In genomic region chr10:2887391-2888070, GRCh38 we compare ENCODE assay signal across 29 cellular contexts.
"Had no signal": no experiment of that assay in that cellular context is flagged by ENCODE, and none has a peak within 500 bp of the region (broad histone marks: within the 10 kb centered on the region; RNA-seq: fewer than 3 reads in every experiment).

No MANE protein-coding gene starts in this region.

- H3K36me3 ChIP-seq: ascending aorta, MG63, WERI-Rb-1 had no signal

- H3K9me3 ChIP-seq: ascending aorta, body of pancreas, MG63 had no signal

- ATAC-seq: activated CD4-positive, alpha-beta T cell treated with anti-CD3 and anti-CD28 coated beads for 36 hours; activated CD8-positive, alpha-beta T cell treated with anti-CD3 and anti-CD28 coated beads for 36 hours; activated naive CD8-positive, alpha-beta T cell treated with anti-CD3 and anti-CD28 coated beads, Interleukin-2, amount 50 U/mL, for 24 hours; body of pancreas; Panc1; Right ventricle myocardium inferior had no signal

- H3K27me3 ChIP-seq: ascending aorta, body of pancreas, MG63 had no signal

- H3K4me3 ChIP-seq: ascending aorta, body of pancreas, MG63, SK-N-MC had no signal

- H3K9me3 Mint-ChIP-seq: activated naive CD4-positive, alpha-beta T cell treated with anti-CD3 and anti-CD28 coated beads, Interleukin-2, amount 50 U/mL, for 24 hours had no signal

- H3K36me3 Mint-ChIP-seq: activated naive CD4-positive, alpha-beta T cell treated with anti-CD3 and anti-CD28 coated beads, Interleukin-2, amount 50 U/mL, for 24 hours had no signal

- H3K4me3 Mint-ChIP-seq: activated CD4-positive, alpha-beta T cell treated with anti-CD3 and anti-CD28 coated beads for 36 hours; activated CD8-positive, alpha-beta T cell treated with anti-CD3 and anti-CD28 coated beads for 36 hours; activated naive CD4-positive, alpha-beta T cell treated with anti-CD3 and anti-CD28 coated beads, Interleukin-2, amount 50 U/mL, for 24 hours; activated naive CD8-positive, alpha-beta T cell treated with anti-CD3 and anti-CD28 coated beads, Interleukin-2, amount 50 U/mL, for 24 hours; activated T-helper 1 cell treated with anti-CD3 and anti-CD28 coated beads, Interleukin-12 subunit alpha, Interleukin-12 subunit beta, Interleukin-2, Interleukin-4 antibody, amounts not matched to agents 30 ng/mL and 10 ng/mL and 1 ng/mL, durations not matched to agents 14 hours and 24 hours and 36 hours; central memory CD8-positive, alpha-beta T cell had no signal

- H3K27ac ChIP-seq: ascending aorta, body of pancreas, SK-N-MC, WERI-Rb-1 had no signal

- H3K27ac Mint-ChIP-seq: activated CD4-positive, alpha-beta T cell treated with anti-CD3 and anti-CD28 coated beads for 36 hours; activated CD8-positive, alpha-beta T cell treated with anti-CD3 and anti-CD28 coated beads for 36 hours; activated naive CD4-positive, alpha-beta T cell treated with anti-CD3 and anti-CD28 coated beads, Interleukin-2, amount 50 U/mL, for 24 hours; activated naive CD8-positive, alpha-beta T cell treated with anti-CD3 and anti-CD28 coated beads, Interleukin-2, amount 50 U/mL, for 24 hours; activated T-helper 1 cell treated with anti-CD3 and anti-CD28 coated beads, Interleukin-12 subunit alpha, Interleukin-12 subunit beta, Interleukin-2, Interleukin-4 antibody, amounts not matched to agents 30 ng/mL and 10 ng/mL and 1 ng/mL, durations not matched to agents 14 hours and 24 hours and 36 hours had no signal

- DNase-seq: activated CD4-positive, alpha-beta T cell treated with anti-CD3 and anti-CD28 coated beads for 36 hours; activated CD8-positive, alpha-beta memory T cell treated with anti-CD3 and anti-CD28 coated beads, Interleukin-2, amount 50 U/mL, for 4 hours; activated CD8-positive, alpha-beta T cell treated with anti-CD3 and anti-CD28 coated beads for 36 hours; activated effector memory CD4-positive, alpha-beta T cell treated with Interleukin-2 at 50 U/mL for 16 hours; activated naive CD4-positive, alpha-beta T cell; activated naive CD8-positive, alpha-beta T cell treated with anti-CD3 and anti-CD28 coated beads, Interleukin-2, amount 50 U/mL, for 24 hours; activated T-cell treated with anti-CD3 and anti-CD28 coated beads, Interleukin-2, amount 50 U/mL, for 1 hour; amniotic stem cell; body of pancreas; KBM-7; MG63; NCI-H1048; NCI-H146; NCI-H187 treated with DMSO at 0.1 percent for 48 hours; NCI-H2081 treated with DMSO at 0.1 percent for 48 hours; NCI-H510A treated with DMSO at 0.1 percent for 48 hours; NCI-H69; NK-92 treated with Interleukin-12 subunit alpha and Interleukin-12 subunit beta, amount 100 ng/mL, for 24 hours; OCI-M1; RPMI8226; T-helper 1 cell; WERI-Rb-1 had no signal

- H3K4me1 ChIP-seq: ascending aorta, body of pancreas had no signal

- H3K4me1 Mint-ChIP-seq: activated naive CD4-positive, alpha-beta T cell treated with anti-CD3 and anti-CD28 coated beads, Interleukin-2, amount 50 U/mL, for 24 hours; central memory CD8-positive, alpha-beta T cell had no signal
